In genomic region chr16:21663889-21664647, GRCh38 we compare ENCODE assay signal across 7 cellular contexts. TPM values are rescaled to one million over a fixed set of nuclear protein-coding genes. Genes with fewer than 3 reads are reported as not detected.
DNase-seq lines count a peak whose midpoint lies in the region; ATAC-seq, FAIRE-seq and TF ChIP-seq lines count a peak whose summit lies in the region.

OTOA (plus strand) TSS chr16:21663968; CDS start chr16:21678515, 14,547 bp downstream.

- no peak for FAIRE-seq in D721Med (lab: Jason Lieb, UNC)

- no peak for ATAC-seq in HG02870 (IDR thresholded peaks at IDR 0.05; ENCODE audit: unreplicated experiment)
- no peak for ATAC-seq in GM18909 (IDR thresholded peaks at IDR 0.05; ENCODE audit: poor library complexity, unreplicated experiment)

- no peak within 1 kb of the TSS; the same call in 1 of the 2 replicates for H3K9ac ChIP-seq in HUES64 (ENCODE audit: low read depth, low read length)

- peaks cover 10% of the 10 kb centered on the region for H3K4me1 ChIP-seq in HUES64 (ENCODE audit: insufficient read depth, low read length)

- no peak within 1 kb of the TSS for H3K27ac ChIP-seq in HUES64 (ENCODE audit: low read depth, low read length)

- no peaks in the 10 kb centered on the region for H3K9me3 Mint-ChIP-seq in glutamatergic neuron (ENCODE audit: unreplicated experiment)

- H3K9me3 ChIP-seq in HUES64 (ENCODE audit: insufficient read depth, low read depth, low read length) = no peaks in the 10 kb centered on the region

- H3K27me3 Mint-ChIP-seq in glutamatergic neuron (ENCODE audit: unreplicated experiment) = peaks cover 2% of the 10 kb centered on the region

- H3K36me3 Mint-ChIP-seq in glutamatergic neuron (ENCODE audit: unreplicated experiment) = no peaks in the 10 kb centered on the region

- H3K27ac Mint-ChIP-seq in glutamatergic neuron (ENCODE audit: unreplicated experiment) = no peak within 1 kb of the TSS

- 20% methylated on average over 41 of the region's 45 CpGs for WGBS in HUES64

- peak; percentile 66 for DNase-seq in activated CD8-positive, alpha-beta memory T cell treated with anti-CD3 and anti-CD28 coated beads for 24 hours
- DNase-seq in glutamatergic neuron = peak; percentile 49
- DNase-seq in stimulated activated CD8-positive, alpha-beta memory T cell treated with anti-CD3 and anti-CD28 coated beads, Interleukin-12 subunit alpha, Interleukin-12 subunit beta, amount 100 ng/mL, for 4 hours (ENCODE audit: low read depth) = peak; percentile 10
- no peak for DNase-seq in D721Med (ENCODE audit: insufficient read length, low spot score)

- H3K4me3 Mint-ChIP-seq in glutamatergic neuron (ENCODE audit: unreplicated experiment) = peak within 1 kb of the TSS; percentile 58

- TF ChIP-seq CTCF in glutamatergic neuron (IDR thresholded peaks at IDR 0.05; ENCODE audit: partially characterized antibody, unreplicated experiment) (no peak), D721Med (IDR thresholded peaks at IDR 0.05; ENCODE audit: insufficient read depth, missing control alignments) (no peak)

- H3K4me1 Mint-ChIP-seq in glutamatergic neuron (ENCODE audit: low read depth, unreplicated experiment) = peaks cover 3% of the 10 kb centered on the region

- no peaks in the 10 kb centered on the region for H3K27me3 ChIP-seq in HUES64 (ENCODE audit: insufficient read depth, low read length)

- peak within 1 kb of the TSS; percentile 50 for H3K4me3 ChIP-seq in HUES64 (ENCODE audit: low read length)

- H3K36me3 ChIP-seq in HUES64 (ENCODE audit: insufficient read depth, low read length) = no peaks in the 10 kb centered on the region; the same call in 1 of the 2 replicates

RNA-seq across cellular contexts. Expression of gene OTOA, which starts in this region (rescaled TPM):
- not detected for polyA plus RNA-seq in HUES64 (2013, experiment 1 of 2)
- 0.13 TPM for polyA plus RNA-seq in HUES64 (2013, experiment 2 of 2)
- not detected for total RNA-seq in glutamatergic neuron (ENCODE audit: unreplicated experiment)

Comparison
In these comparisons a context has a peak if more than half of its experiments do, and no peak if none do; other contexts are left out.
1. Peak in DNase-seq in glutamatergic neuron; RNA of the gene not detected or under 1 TPM.